8 cellular contexts compared by ENCODE assay signal in the genomic region with DNA sequence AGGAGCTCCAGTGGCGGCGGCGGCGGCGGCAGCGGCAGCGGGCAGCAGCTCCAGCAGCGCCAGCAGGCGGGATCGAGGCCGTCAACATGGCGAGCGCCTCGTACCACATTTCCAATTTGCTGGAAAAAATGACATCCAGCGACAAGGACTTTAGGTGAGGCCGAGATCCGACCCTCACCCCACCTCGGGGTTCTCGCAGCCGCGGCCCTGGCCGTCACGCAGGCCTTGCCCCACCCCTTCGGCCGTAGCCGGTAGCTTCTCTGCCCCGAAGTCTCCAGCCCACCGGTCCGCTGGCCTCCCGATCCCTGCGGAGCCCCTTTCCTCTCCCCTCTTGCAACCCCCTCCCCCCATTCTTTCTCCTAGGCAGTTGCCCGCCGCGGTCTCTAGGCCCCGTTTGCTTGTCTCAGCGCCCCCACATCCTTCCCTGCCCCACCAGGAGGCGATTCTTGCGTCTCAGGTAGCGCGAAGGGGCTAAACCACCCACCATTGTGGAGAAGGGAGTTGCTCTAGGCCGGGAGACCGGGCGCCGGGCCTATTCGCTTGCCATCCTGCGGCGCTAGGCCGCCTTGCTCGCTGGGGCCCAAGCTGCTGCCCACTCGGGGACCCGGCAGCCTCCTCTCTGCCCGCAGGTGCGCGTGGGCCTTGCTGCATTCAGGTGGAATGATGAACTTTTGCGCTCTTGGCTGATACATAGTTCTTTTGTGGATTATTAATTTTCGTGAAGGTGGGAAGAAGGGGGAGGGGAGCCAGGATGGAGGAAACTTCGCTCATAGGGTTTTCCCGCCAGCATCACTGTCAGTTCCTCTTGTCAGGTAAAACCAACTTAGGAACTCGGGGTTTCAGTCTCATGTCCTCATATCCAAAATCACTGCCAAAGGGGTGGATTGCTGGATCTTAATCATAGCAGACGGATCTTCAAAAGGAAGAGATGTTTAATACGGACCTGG. TPM values are rescaled to one million over a fixed set of nuclear protein-coding genes. Genes with fewer than 3 reads are reported as not detected.
DNase-seq lines count a peak whose midpoint lies in the region; ATAC-seq and TF ChIP-seq lines count a peak whose summit lies in the region.

No MANE protein-coding gene starts in this region.

- H3K36me3 ChIP-seq in mucosa of stomach (ENCODE audit: control insufficient read depth, insufficient read depth, low read length) = no peaks in the 10 kb centered on the region

- peak; percentile 10 for ATAC-seq in GM18505 (IDR thresholded peaks at IDR 0.05; ENCODE audit: unreplicated experiment)
- peak; percentile 20 for ATAC-seq in HG03045 (IDR thresholded peaks at IDR 0.05; ENCODE audit: unreplicated experiment)

- no peaks in the 10 kb centered on the region for H3K36me3 Mint-ChIP-seq in endothelial cell (ENCODE audit: low read depth, unreplicated experiment)

- peak overlapping the region; percentile 97 for H3K9ac ChIP-seq in mucosa of stomach (ENCODE audit: low read length)

- peaks cover 12% of the 10 kb centered on the region for H3K4me1 ChIP-seq in mucosa of stomach (ENCODE audit: control insufficient read depth, insufficient read depth, low read length)

- peak overlapping the region; percentile 99 for H3K4me3 Mint-ChIP-seq in endothelial cell (ENCODE audit: unreplicated experiment)

- H3K27me3 ChIP-seq in mucosa of stomach (ENCODE audit: control insufficient read depth, insufficient read depth, low read length) = no peaks in the 10 kb centered on the region

- peak; percentile 63 for TF ChIP-seq POLR2A in GM18505 (IDR thresholded peaks at IDR 0.05; ENCODE audit: borderline replicate concordance, extremely low read depth, insufficient read depth, insufficient read length)

- peak; percentile 12 for DNase-seq in NCI-H460 (ENCODE audit: extremely low read depth, low read depth)
- peak in 2 of 3 experiments; percentile 17 to 27 for DNase-seq in activated CD8-positive, alpha-beta memory T cell treated with anti-CD3 and anti-CD28 coated beads for 48 hours (ENCODE audit: low read depth in 2 of 3, low spot score in 2 of 3)
- DNase-seq in endothelial cell (ENCODE audit: low spot score) = peak; percentile 52
- peak; percentile 13 to 30 for DNase-seq in stimulated activated CD8-positive, alpha-beta memory T cell treated with anti-CD3 and anti-CD28 coated beads, Interleukin-7, amount 100 ng/mL, for 4 hours (ENCODE audit: low read depth in 2 of 2)

- H3K27me3 Mint-ChIP-seq in endothelial cell (ENCODE audit: unreplicated experiment) = peaks cover 3% of the 10 kb centered on the region

- no peak; the same call in 1 of the 2 replicates for TF ChIP-seq CTCF in 22Rv1 (IDR thresholded peaks at IDR 0.05)
- no peak for TF ChIP-seq CTCF in endothelial cell (IDR thresholded peaks at IDR 0.05; ENCODE audit: unreplicated experiment)

- peak overlapping the region; percentile 93 for H3K4me3 ChIP-seq in mucosa of stomach (ENCODE audit: low read length)

- H3K27ac Mint-ChIP-seq in endothelial cell (ENCODE audit: unreplicated experiment) = peak overlapping the region; percentile 94

- H3K9me3 ChIP-seq in mucosa of stomach (ENCODE audit: control insufficient read depth, low read length) = no peaks in the 10 kb centered on the region

- H3K4me1 Mint-ChIP-seq in endothelial cell (ENCODE audit: unreplicated experiment) = peaks cover 17% of the 10 kb centered on the region

- peak overlapping the region; percentile 98 for H3K27ac ChIP-seq in 22Rv1

- H3K9me3 Mint-ChIP-seq in endothelial cell (ENCODE audit: unreplicated experiment) = no peaks in the 10 kb centered on the region

RNA-seq across cellular contexts. Expression of gene CAND1, which starts 0.7 kb away (rescaled TPM):
- total RNA-seq in NCI-H460 (2014; rRNA removed; shearing (Covaris generic)) = 79.1 and 82.8 TPM in 2 replicates
- polyA plus RNA-seq in NCI-H460 (2014; cell fraction: nucleus; rRNA removed) = 88.4 and 111 TPM in 2 replicates
- 206 TPM for total RNA-seq in endothelial cell (ENCODE audit: unreplicated experiment)

Comparison
In these comparisons a context has a peak if more than half of its experiments do, and no peak if none do; other contexts are left out.
1. Peak in every context shown above with its lines: DNase-seq, ATAC-seq, H3K4me3 ChIP-seq and H3K27ac ChIP-seq.